8 cellular contexts compared by ENCODE assay signal in genomic region chr11:16881074-16881709, GRCh38.
DNase-seq lines count a peak whose midpoint lies in the region; ATAC-seq and TF ChIP-seq lines count a peak whose summit lies in the region.

No MANE protein-coding gene starts in this region.

- no peak for TF ChIP-seq POLR2A in ovary (IDR thresholded peaks at IDR 0.05)

- peak; percentile 66 for DNase-seq in NCI-H2029 (lab: John Stamatoyannopoulos, UW)
- peak; percentile 61 to 78 (median 70) for DNase-seq in ovary
- DNase-seq in NCI-H774 (lab: John Stamatoyannopoulos, UW): no peak
- DNase-seq in NCI-H526 treated with DMSO at 0.1 percent for 48 hours (lab: John Stamatoyannopoulos, UW): no peak
- DNase-seq in SHP77 (lab: John Stamatoyannopoulos, UW): no peak

- H3K27me3 ChIP-seq in esophagus (ENCODE audit: control insufficient read depth in 1 of 2, insufficient read depth in 2 of 2, low read length in 2 of 2) (no peaks in the 10 kb centered on the region), ovary (no peaks in the 10 kb centered on the region)

- no peaks in the 10 kb centered on the region for H3K36me3 ChIP-seq in esophagus (ENCODE audit: control insufficient read depth in 2 of 2, insufficient read depth in 2 of 2, low read length in 1 of 2)
- no peaks in the 10 kb centered on the region for H3K36me3 ChIP-seq in ovary

- TF ChIP-seq EP300 in ovary (IDR thresholded peaks at IDR 0.05): no peak

- peak in 1 of 3 donors; percentile 29 for TF ChIP-seq CTCF in ovary (IDR thresholded peaks at IDR 0.05)

- peak overlapping the region; percentile 20 to 33 for H3K4me3 ChIP-seq in esophagus (ENCODE audit: low read depth in 1 of 2, low read length in 2 of 2)
- H3K4me3 ChIP-seq in ovary: no peak overlapping the region

- H3K4me1 ChIP-seq in esophagus (ENCODE audit: control insufficient read depth in 2 of 2, insufficient read depth in 2 of 2, low read length in 1 of 2) (peaks cover 0 to 11% of the 10 kb centered on the region in 2 donors), ovary (ENCODE audit: insufficient read depth) (peaks cover 19% of the 10 kb centered on the region)

- intact Hi-C loops in ovary (cut with DNase I): no loop called here

- peak overlapping the region; percentile 83 to 92 for H3K27ac ChIP-seq in esophagus (ENCODE audit: low read depth in 2 of 2, low read length in 1 of 2)
- no peak overlapping the region for H3K27ac ChIP-seq in ovary

- H3K9me3 ChIP-seq in esophagus (ENCODE audit: control insufficient read depth in 2 of 2, insufficient read depth in 1 of 2, low read depth in 1 of 2, low read length in 1 of 2): no peaks in the 10 kb centered on the region
- no peaks in the 10 kb centered on the region for H3K9me3 ChIP-seq in ovary

- 34 to 42% methylated on average over 8 of the region's 8 CpGs for WGBS in esophagus, 2 donors
- 23 to 29% (median 24%) methylated on average over 8 of the region's 8 CpGs for WGBS in ovary, 3 donors

- ATAC-seq in GM18867 (IDR thresholded peaks at IDR 0.05; ENCODE audit: unreplicated experiment) (peak; percentile 60), HG03108 (IDR thresholded peaks at IDR 0.05; ENCODE audit: unreplicated experiment) (no peak)

Comparison
In these comparisons a context has a peak if more than half of its experiments do, and no peak if none do; other contexts are left out.
1. DNase-seq: peak in NCI-H2029 (single experiment) and ovary (5 of 5); none in NCI-H774 (single experiment), NCI-H526 treated with DMSO at 0.1 percent for 48 hours (single experiment) and SHP77 (0 of 2).
2. H3K27ac ChIP-seq: peak in esophagus (2 of 2); none in ovary (0 of 2).